ENCODE assay signal across 18 cellular contexts in genomic region chr2:230693411-230693810, GRCh38.
"Had no signal": no experiment of that assay in that cellular context is flagged by ENCODE, and none has a peak within 500 bp of the region (broad histone marks: within the 10 kb centered on the region; RNA-seq: fewer than 3 reads in every experiment).

No MANE protein-coding gene starts in this region.

- ATAC-seq: gastroesophageal sphincter; sciatic nerve; stimulated activated naive CD8-positive, alpha-beta T cell treated with anti-CD3 and anti-CD28 coated beads, Interleukin-15, amount 100 ng/mL, for 72 hours had no signal

- H3K4me2 ChIP-seq: neural progenitor cell had no signal

- H3K27me3 Mint-ChIP-seq: activated B cell treated with CpG ODN at 0.5 μM for 24 hours; activated naive CD8-positive, alpha-beta T cell; naive B cell; stimulated activated naive CD8-positive, alpha-beta T cell treated with anti-CD3 and anti-CD28 coated beads, Interleukin-15, amount 100 ng/mL, for 72 hours had no signal

- DNase-seq: activated B cell treated with CpG ODN at 0.5 μM for 24 hours; activated CD4-positive, alpha-beta T cell treated with anti-CD3 and anti-CD28 coated beads for 48 hours; activated gamma-delta T cell treated with Interleukin-2 at 50 U/mL for 16 hours; activated T-cell treated with anti-CD3 and anti-CD28 coated beads, Interleukin-2, amount 50 U/mL, for 48 hours; anterior cingulate cortex; erythroblast; naive B cell; ovary; stimulated activated naive CD8-positive, alpha-beta T cell treated with anti-CD3 and anti-CD28 coated beads, Interleukin-15, amount 100 ng/mL, for 72 hours; testis; uterus had no signal

- H3K36me3 ChIP-seq: brain microvascular endothelial cell, gastroesophageal sphincter, neural progenitor cell, ovary, uterus had no signal

- H3K9me3 Mint-ChIP-seq: activated B cell treated with CpG ODN at 0.5 μM for 24 hours; naive B cell; neural progenitor cell; stimulated activated naive CD8-positive, alpha-beta T cell treated with anti-CD3 and anti-CD28 coated beads, Interleukin-15, amount 100 ng/mL, for 72 hours; T-helper 2 cell treated with Interferon-gamma antibody and Interleukin-4, amounts not matched to agents 5 μg/mL and 100 μg/mL, for 36 hours had no signal

- H3K9me3 ChIP-seq: gastroesophageal sphincter, ovary, testis, uterus had no signal

- H2AFZ ChIP-seq: neural progenitor cell had no signal

- H3K4me3 ChIP-seq: gastroesophageal sphincter, lung, neural progenitor cell, ovary, testis, uterus had no signal

- H3K4me3 Mint-ChIP-seq: activated B cell treated with CpG ODN at 0.5 μM for 24 hours; activated naive CD8-positive, alpha-beta T cell; neural progenitor cell had no signal

- H3K9ac ChIP-seq: neural progenitor cell had no signal

- H3K4me1 ChIP-seq: neural progenitor cell, uterus had no signal

- H3K4me1 Mint-ChIP-seq: activated B cell treated with CpG ODN at 0.5 μM for 24 hours had no signal

- H3K36me3 Mint-ChIP-seq: activated naive CD8-positive, alpha-beta T cell; naive B cell; neural progenitor cell had no signal

- H3K27ac Mint-ChIP-seq: activated B cell treated with CpG ODN at 0.5 μM for 24 hours; activated naive CD8-positive, alpha-beta T cell; neural progenitor cell had no signal

- H3K27ac ChIP-seq: brain microvascular endothelial cell, gastroesophageal sphincter, neural progenitor cell, ovary, testis, uterus had no signal

- H3K27me3 ChIP-seq: brain microvascular endothelial cell, gastroesophageal sphincter, neural progenitor cell, ovary, testis, uterus had no signal
